In genomic region chr6:33620158-33620583, GRCh38 we compare ENCODE assay signal across 8 cellular contexts. TPM values are rescaled to one million over a fixed set of nuclear protein-coding genes. Genes with fewer than 3 reads are reported as not detected.
DNase-seq lines count a peak whose midpoint lies in the region; ATAC-seq and TF ChIP-seq lines count a peak whose summit lies in the region.

No MANE protein-coding gene starts in this region.

- peaks cover 18% of the 10 kb centered on the region for H3K4me1 ChIP-seq in neural progenitor cell

- no peaks in the 10 kb centered on the region for H3K36me3 ChIP-seq in neural progenitor cell

- TF ChIP-seq CTCF in fibroblast of mammary gland (conservative IDR thresholded peaks at IDR 0.05; ENCODE audit: control insufficient read depth, insufficient read depth, low read depth, low read length) (no peak), neural progenitor cell (IDR thresholded peaks at IDR 0.05) (no peak)

- H3K27ac ChIP-seq in neural progenitor cell, result no peak overlapping the region
- H3K27ac ChIP-seq in caudate nucleus (ENCODE audit: low read depth, low read length), result no peak overlapping the region

- H3K27me3 ChIP-seq in neural progenitor cell, result peaks cover 49% of the 10 kb centered on the region

- H3K27me3 Mint-ChIP-seq in neural progenitor cell (ENCODE audit: insufficient read depth, low read depth), result peaks cover 49% of the 10 kb centered on the region

- H3K4me3 Mint-ChIP-seq in neural progenitor cell, result peak overlapping the region; percentile 88

- peak overlapping the region; percentile 90 for H2AFZ ChIP-seq in neural progenitor cell (replicated peaks)

- DNase-seq in DMS79 (lab: John Stamatoyannopoulos, UW) (peak; percentile 61), M059J (ENCODE audit: low read depth) (peak; percentile 74), activated T-cell treated with anti-CD3 and anti-CD28 coated beads for 1 hour (ENCODE audit: low read depth) (peak; percentile 23), fibroblast of mammary gland (ENCODE audit: low read depth) (no peak), neural progenitor cell (ENCODE audit: low spot score) (peak; percentile 53), caudate nucleus (lab: John Stamatoyannopoulos, UW) (no peak)

- H3K9me3 Mint-ChIP-seq in neural progenitor cell, result no peaks in the 10 kb centered on the region

- no peaks in the 10 kb centered on the region for H4K20me1 ChIP-seq in neural progenitor cell (ENCODE audit: low read depth)

- peaks cover 25% of the 10 kb centered on the region for H3K4me1 Mint-ChIP-seq in neural progenitor cell

- no peaks in the 10 kb centered on the region for H3K36me3 Mint-ChIP-seq in neural progenitor cell

- no peak for ATAC-seq in GM18868 (IDR thresholded peaks at IDR 0.05; ENCODE audit: unreplicated experiment)
- no peak for ATAC-seq in GM21619 (IDR thresholded peaks at IDR 0.05; ENCODE audit: unreplicated experiment)

- H3K4me3 ChIP-seq in fibroblast of mammary gland (ENCODE audit: control insufficient read depth, low read depth, low read length), result peak overlapping the region; percentile 71
- peak overlapping the region; percentile 62 for H3K4me3 ChIP-seq in neural progenitor cell

- H3K4me2 ChIP-seq in neural progenitor cell, result peak overlapping the region; percentile 96

- H3F3A ChIP-seq in neural progenitor cell (ENCODE audit: low read depth), result peaks cover 22% of the 10 kb centered on the region

- no peak overlapping the region for H3K9ac ChIP-seq in neural progenitor cell

- no peaks in the 10 kb centered on the region for H3K9me3 ChIP-seq in neural progenitor cell (ENCODE audit: low read depth)

- no peaks in the 10 kb centered on the region for H3K79me2 ChIP-seq in neural progenitor cell (ENCODE audit: low read depth)

- H3K27ac Mint-ChIP-seq in neural progenitor cell, result no peak overlapping the region

RNA-seq across cellular contexts. Expression of gene ITPR3, which starts 1.0 kb away (rescaled TPM):
- total RNA-seq in M059J (2014; rRNA removed; shearing (Covaris generic)), result 21.9 and 40.3 TPM in 2 replicates
- total RNA-seq in neural progenitor cell (ENCODE audit: low replicate concordance), result 1.5 and 3.4 TPM in 2 replicates

RNA-seq across cellular contexts. Expression of gene BAK1, which starts 40.1 kb away (rescaled TPM):
- 34.0 and 43.7 TPM in 2 replicates for total RNA-seq in M059J (2014; rRNA removed; shearing (Covaris generic))
- 13.9 and 40.0 TPM in 2 replicates for total RNA-seq in neural progenitor cell (ENCODE audit: low replicate concordance)

Comparison
In these comparisons a context has a peak if more than half of its experiments do, and no peak if none do; other contexts are left out.
1. DNase-seq: peak in DMS79 (single experiment), M059J (single experiment), activated T-cell treated with anti-CD3 and anti-CD28 coated beads for 1 hour (single experiment) and neural progenitor cell (single experiment); none in fibroblast of mammary gland (single experiment) and caudate nucleus (0 of 61).